ENCODE assay signal across 24 cellular contexts in the genomic region with DNA sequence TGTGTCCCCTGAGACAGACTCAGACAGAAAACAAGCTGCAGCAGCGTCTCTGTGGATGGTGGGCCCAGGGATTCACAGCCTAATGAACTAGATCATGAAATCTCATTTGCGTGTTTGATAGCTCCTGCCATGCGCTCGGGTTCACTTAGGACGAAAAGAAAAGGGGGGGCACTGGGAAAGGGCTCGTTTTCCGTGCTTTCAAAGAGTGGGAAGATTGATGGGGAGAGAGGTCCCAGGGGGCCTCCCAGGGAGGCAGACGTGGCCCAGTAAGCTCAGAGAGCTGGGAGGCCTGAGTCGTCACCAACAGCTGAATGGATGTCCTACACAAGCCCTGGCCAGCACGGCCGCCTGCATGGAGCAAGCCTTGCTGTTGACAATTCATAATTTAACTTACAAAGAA.
"Had no signal": no experiment of that assay in that cellular context is flagged by ENCODE, and none has a peak within 500 bp of the region (broad histone marks: within the 10 kb centered on the region; RNA-seq: fewer than 3 reads in every experiment).

No MANE protein-coding gene starts in this region.

- H3K4me3 Mint-ChIP-seq: activated naive CD8-positive, alpha-beta T cell treated with anti-CD3 and anti-CD28 coated beads for 36 hours; central memory CD8-positive, alpha-beta T cell; effector memory CD8-positive, alpha-beta T cell; natural killer cell; stimulated activated naive CD8-positive, alpha-beta T cell treated with anti-CD3 and anti-CD28 coated beads, Interleukin-15, amount 100 ng/mL, for 72 hours had no signal

- H3K27ac ChIP-seq: breast epithelium, esophagus muscularis mucosa, gastrocnemius medialis, lower lobe of right lung, neutrophil, ovary, prostate gland, right atrium auricular region, tibial artery, WERI-Rb-1 had no signal

- H3K4me1 Mint-ChIP-seq: central memory CD8-positive, alpha-beta T cell; natural killer cell had no signal

- H3K4me3 ChIP-seq: breast epithelium, esophagus muscularis mucosa, gastrocnemius medialis, lower lobe of right lung, ovary, prostate gland, right atrium auricular region, tibial artery had no signal

- ATAC-seq: effector memory CD8-positive, alpha-beta T cell; gastrocnemius medialis; left colon; lower lobe of right lung; natural killer cell; stimulated activated naive CD8-positive, alpha-beta T cell treated with anti-CD3 and anti-CD28 coated beads, Interleukin-15, amount 100 ng/mL, for 72 hours had no signal

- H3K27ac Mint-ChIP-seq: activated naive CD8-positive, alpha-beta T cell treated with anti-CD3 and anti-CD28 coated beads for 36 hours; effector memory CD8-positive, alpha-beta T cell; natural killer cell; stimulated activated naive CD8-positive, alpha-beta T cell treated with anti-CD3 and anti-CD28 coated beads, Interleukin-15, amount 100 ng/mL, for 72 hours had no signal

- H3K9me3 Mint-ChIP-seq: activated naive CD8-positive, alpha-beta T cell treated with anti-CD3 and anti-CD28 coated beads for 36 hours; central memory CD8-positive, alpha-beta T cell; effector memory CD8-positive, alpha-beta T cell; natural killer cell; stimulated activated naive CD8-positive, alpha-beta T cell treated with anti-CD3 and anti-CD28 coated beads, Interleukin-15, amount 100 ng/mL, for 72 hours had no signal

- H3K4me1 ChIP-seq: breast epithelium, esophagus muscularis mucosa, gastrocnemius medialis, lower lobe of right lung, prostate gland, right atrium auricular region had no signal

- H3K27me3 ChIP-seq: esophagus muscularis mucosa, ovary, right atrium auricular region, tibial artery had no signal

- H3K36me3 ChIP-seq: breast epithelium, esophagus muscularis mucosa, gastrocnemius medialis, lower lobe of right lung, neutrophil, ovary, prostate gland, right atrium auricular region, tibial artery, WERI-Rb-1 had no signal

- H3K27me3 Mint-ChIP-seq: activated naive CD8-positive, alpha-beta T cell treated with anti-CD3 and anti-CD28 coated beads for 36 hours had no signal

- H3K36me3 Mint-ChIP-seq: natural killer cell had no signal

- H3K9me3 ChIP-seq: gastrocnemius medialis, lower lobe of right lung, neutrophil, ovary, prostate gland had no signal

- DNase-seq: activated CD4-positive, alpha-beta T cell treated with anti-CD3 and anti-CD28 coated beads for 1 hour; activated CD4-positive, alpha-beta T cell treated with anti-CD3 and anti-CD28 coated beads, Interleukin-2, amount 50 U/mL, for 4 hours; activated naive CD4-positive, alpha-beta T cell treated with Interleukin-2 at 50 U/mL for 16 hours; activated naive CD8-positive, alpha-beta T cell treated with anti-CD3 and anti-CD28 coated beads for 36 hours; activated T-cell treated with anti-CD3 and anti-CD28 coated beads, Interleukin-2, amount 50 U/mL, for 48 hours; effector memory CD8-positive, alpha-beta T cell; gastrocnemius medialis; head of caudate nucleus; islet precursor cell; left colon; lower lobe of right lung; natural killer cell; ovary; stimulated activated CD4-positive, alpha-beta T cell treated with anti-CD3 and anti-CD28 coated beads, Interleukin-4, amount 100 ng/mL, for 4 hours; stimulated activated naive CD8-positive, alpha-beta T cell treated with anti-CD3 and anti-CD28 coated beads, Interleukin-15, amount 100 ng/mL, for 72 hours; T-helper 1 cell; tibial artery; WERI-Rb-1 had no signal
